Comparison of ENCODE assay signal across 11 cellular contexts in genomic region chr2:188984126-188984525, GRCh38. TPM values are rescaled to one million over a fixed set of nuclear protein-coding genes. Genes with fewer than 3 reads are reported as not detected.
DNase-seq lines count a peak whose midpoint lies in the region; ATAC-seq, FAIRE-seq and TF ChIP-seq lines count a peak whose summit lies in the region.
"Had no signal": no experiment of that assay in that cellular context is flagged by ENCODE, and none has a peak within 500 bp of the region (broad histone marks: within the 10 kb centered on the region; RNA-seq: fewer than 3 reads in every experiment).

No MANE protein-coding gene starts in this region.

- DNase-seq in GM10248 (ENCODE audit: extremely low spot score) (no peak), foreskin melanocyte (peak; percentile 14), stomach (no peak), type B pancreatic cell (ENCODE audit: extremely low spot score, unreplicated experiment) (no peak), small intestine (no peak)
- no peak for DNase-seq in activated naive CD8-positive, alpha-beta T cell treated with anti-CD3 and anti-CD28 coated beads for 36 hours
- DNase-seq: midbrain had no signal

- H3K4me1 ChIP-seq in stomach (peaks cover 0 to 19% (median 8%) of the 10 kb centered on the region in 4 donors), small intestine (ENCODE audit: control insufficient read depth in 2 of 2, insufficient read depth in 1 of 2, low read depth in 1 of 2, low read length in 1 of 2) (no peaks in the 10 kb centered on the region)

- H3K27ac ChIP-seq in stomach (peak overlapping the region in 4 of 5 donors; percentile 22 to 83 (median 73)), small intestine (ENCODE audit: low read depth in 1 of 2, low read length in 1 of 2) (no peak overlapping the region)

- intact Hi-C loops in stomach (cut with DNase I; ENCODE audit: low total_unique reads), result loop anchor here (10.0 kb wide), 1 partner anchor 459 kb away; no protein-coding TSS in a partner anchor

- H3K27me3 ChIP-seq in stomach (no peaks in the 10 kb centered on the region), small intestine (ENCODE audit: control insufficient read depth in 2 of 2, insufficient read depth in 2 of 2, low read length in 2 of 2) (no peaks in the 10 kb centered on the region)

- peak; percentile 24 for ATAC-seq in SK-N-SH treated with all-trans-retinoic acid at 6 μM for 48 hours
- no peak for ATAC-seq in GM21390 (IDR thresholded peaks at IDR 0.05; ENCODE audit: unreplicated experiment)
- ATAC-seq: K562 had no signal

- CTCF ChIA-PET in GM10248 (lab: Yijun Ruan, JAX), result interaction anchor here (1.0 to 2.6 kb wide), 9 partner anchors 9 to 1484 kb away, joined by 3 to 11 read pairs (median 3); partner anchors contain the start of gene COL3A1

- peak; percentile 34 for TF ChIP-seq CTCF in GM10248 (IDR thresholded peaks at IDR 0.05; ENCODE audit: control extremely low read depth, extremely low read depth, low read depth, missing control alignments)
- peak in 1 of 7 experiments; percentile 10 for TF ChIP-seq CTCF in stomach (IDR thresholded peaks at IDR 0.05)
- TF ChIP-seq CTCF in type B pancreatic cell (conservative IDR thresholded peaks at IDR 0.05), result no peak

- H3K27ac Mint-ChIP-seq in activated naive CD8-positive, alpha-beta T cell treated with anti-CD3 and anti-CD28 coated beads for 36 hours, result no peak overlapping the region
- H3K27ac Mint-ChIP-seq in type B pancreatic cell, result no peak overlapping the region

- H3K36me3 ChIP-seq in stomach, result peaks cover 0 to 31% (median 10%) of the 10 kb centered on the region in 4 donors
- no peaks in the 10 kb centered on the region for H3K36me3 ChIP-seq in small intestine (ENCODE audit: control insufficient read depth in 2 of 2, insufficient read depth in 2 of 2, low read length in 2 of 2)

- no peaks in the 10 kb centered on the region for H3K9me3 Mint-ChIP-seq in activated naive CD8-positive, alpha-beta T cell treated with anti-CD3 and anti-CD28 coated beads for 36 hours
- no peaks in the 10 kb centered on the region for H3K9me3 Mint-ChIP-seq in type B pancreatic cell

- peaks cover 27% of the 10 kb centered on the region for H3K27me3 Mint-ChIP-seq in activated naive CD8-positive, alpha-beta T cell treated with anti-CD3 and anti-CD28 coated beads for 36 hours
- peaks cover 7% of the 10 kb centered on the region for H3K27me3 Mint-ChIP-seq in type B pancreatic cell

- H3K4me3 Mint-ChIP-seq in activated naive CD8-positive, alpha-beta T cell treated with anti-CD3 and anti-CD28 coated beads for 36 hours, result no peak overlapping the region
- no peak overlapping the region for H3K4me3 Mint-ChIP-seq in type B pancreatic cell

- no peak for TF ChIP-seq EP300 in stomach (IDR thresholded peaks at IDR 0.05)

- H3K36me3 Mint-ChIP-seq in activated naive CD8-positive, alpha-beta T cell treated with anti-CD3 and anti-CD28 coated beads for 36 hours, result no peaks in the 10 kb centered on the region
- H3K36me3 Mint-ChIP-seq in type B pancreatic cell, result peaks cover 16% of the 10 kb centered on the region

- no peak for FAIRE-seq in small intestine (lab: Jason Lieb, UNC)
- FAIRE-seq: K562 had no signal

- H3K9me3 ChIP-seq in stomach (no peaks in the 10 kb centered on the region), small intestine (ENCODE audit: control insufficient read depth, low read depth) (no peaks in the 10 kb centered on the region)

- POLR2A ChIA-PET in GM10248 (lab: Yijun Ruan, JAX), result no interaction called here

- TF ChIP-seq POLR2A in stomach (IDR thresholded peaks at IDR 0.05), result no peak

- H3K4me3 ChIP-seq in stomach (no peak overlapping the region), small intestine (ENCODE audit: low read depth in 1 of 2, low read length in 2 of 2) (no peak overlapping the region)
- H3K4me3 ChIP-seq: K562 had no signal

- H3K4me1 Mint-ChIP-seq in activated naive CD8-positive, alpha-beta T cell treated with anti-CD3 and anti-CD28 coated beads for 36 hours, result peaks cover 7% of the 10 kb centered on the region
- peaks cover 14% of the 10 kb centered on the region for H3K4me1 Mint-ChIP-seq in type B pancreatic cell (ENCODE audit: unreplicated experiment)

TF ChIP-seq in SK-N-SH treated with all-trans-retinoic acid at 6 μM for 48 hours, 23 proteins besides CTCF, POLR2A, EP300 and RAD21:
- no peak for TF ChIP-seq ZNF8 (CRISPR knock-in tag; IDR thresholded peaks at IDR 0.05)
- TF ChIP-seq POU6F1 (CRISPR knock-in tag; IDR thresholded peaks at IDR 0.05; ENCODE audit: borderline replicate concordance, low read depth), result no peak
- no peak for TF ChIP-seq BACH2 (CRISPR knock-in tag; IDR thresholded peaks at IDR 0.05; ENCODE audit: borderline replicate concordance)
- no peak for TF ChIP-seq SNAI2 (CRISPR knock-in tag; IDR thresholded peaks at IDR 0.05)
- TF ChIP-seq CREB5 (CRISPR knock-in tag; IDR thresholded peaks at IDR 0.05; ENCODE audit: low read depth), result no peak
- no peak for TF ChIP-seq TOX (CRISPR knock-in tag; IDR thresholded peaks at IDR 0.05; ENCODE audit: borderline replicate concordance)
- TF ChIP-seq GLIS3 (CRISPR knock-in tag; IDR thresholded peaks at IDR 0.05), result no peak

RNA-seq across cellular contexts. Expression of gene COL3A1, which starts 10.0 kb away (rescaled TPM):
- 1,000 to 10,000 TPM in 2 of 5 donors, 100 to 1,000 TPM in 3; 116 to 7,728 (median 450) TPM for total RNA-seq in stomach
- polyA plus RNA-seq in stomach, result 100 to 1,000 TPM in 1 of 3 donors, 10 to 100 TPM in 2; 60.7 to 108 (median 87.2) TPM
- total RNA-seq in activated naive CD8-positive, alpha-beta T cell treated with anti-CD3 and anti-CD28 coated beads for 36 hours, result not detected
- total RNA-seq in type B pancreatic cell (ENCODE audit: low replicate concordance), result 282 and 1,124 TPM in 2 replicates
- polyA plus RNA-seq in small intestine, result 100 to 1,000 TPM in 1 of 3 donors, 10 to 100 TPM in 1, 1 to 10 TPM in 1; 2.0 to 105 (median 14.3) TPM
- total RNA-seq: dermis microvascular lymphatic vessel endothelial cell had no signal

Comparison
In these comparisons a context has a peak if more than half of its experiments do, and no peak if none do; other contexts are left out.
1. H3K27ac ChIP-seq: peak in stomach (4 of 5); none in small intestine (0 of 2).
2. RNA of gene COL3A1, which starts 10.0 kb away (total RNA-seq): 282 to 1,124 TPM in type B pancreatic cell and 116 to 7,728 TPM in stomach; not detected in activated naive CD8-positive, alpha-beta T cell treated with anti-CD3 and anti-CD28 coated beads for 36 hours; every median in the first group is over 100 times any median in the second.